8 cellular contexts compared by ENCODE assay signal in genomic region chr1:159889821-159890252, GRCh38. TPM values are rescaled to one million over a fixed set of nuclear protein-coding genes. Genes with fewer than 3 reads are reported as not detected.
DNase-seq lines count a peak whose midpoint lies in the region; ATAC-seq and TF ChIP-seq lines count a peak whose summit lies in the region.

No MANE protein-coding gene starts in this region.

- no peaks in the 10 kb centered on the region for H3K9me3 Mint-ChIP-seq in WTC11
- H3K9me3 Mint-ChIP-seq in immature natural killer cell = no peaks in the 10 kb centered on the region
- H3K9me3 Mint-ChIP-seq in activated naive CD4-positive, alpha-beta T cell treated with anti-CD3 and anti-CD28 coated beads, Interleukin-2, amount 50 U/mL, for 72 hours = no peaks in the 10 kb centered on the region

- peak in 1 of 4 donors; percentile 21 for TF ChIP-seq EP300 in upper lobe of left lung (IDR thresholded peaks at IDR 0.05)

- H3K36me3 Mint-ChIP-seq in WTC11 = no peaks in the 10 kb centered on the region
- peaks cover 0 to 4% (median 0%) of the 10 kb centered on the region in 3 donors for H3K36me3 Mint-ChIP-seq in immature natural killer cell
- H3K36me3 Mint-ChIP-seq in activated naive CD4-positive, alpha-beta T cell treated with anti-CD3 and anti-CD28 coated beads, Interleukin-2, amount 50 U/mL, for 72 hours = no peaks in the 10 kb centered on the region

- peak in 1 of 4 donors; percentile 51 for TF ChIP-seq POLR2A in upper lobe of left lung (IDR thresholded peaks at IDR 0.05)

- H3K4me3 Mint-ChIP-seq in WTC11 = no peak overlapping the region
- H3K4me3 Mint-ChIP-seq in immature natural killer cell = peak overlapping the region in 4 of 5 donors; percentile 0 to 64 (median 39)

- no peaks in the 10 kb centered on the region for H3K27me3 ChIP-seq in upper lobe of left lung

- TF ChIP-seq CTCF in GM12864 (IDR thresholded peaks at IDR 0.05; ENCODE audit: low read depth, low read length, missing control alignments) (no peak), WTC11 (IDR thresholded peaks at IDR 0.05) (no peak), upper lobe of left lung (IDR thresholded peaks at IDR 0.05) (no peak)

- peak overlapping the region; percentile 70 to 81 (median 76) for H3K27ac ChIP-seq in upper lobe of left lung

- H3K36me3 ChIP-seq in upper lobe of left lung = no peaks in the 10 kb centered on the region

- H3K4me1 Mint-ChIP-seq in WTC11 (peaks cover 9% of the 10 kb centered on the region), immature natural killer cell (peaks cover 23 to 25% of the 10 kb centered on the region in 2 donors)

- peaks cover 13 to 29% (median 24%) of the 10 kb centered on the region in 4 donors for H3K4me1 ChIP-seq in upper lobe of left lung

- 10 to 16% methylated on average over 2 of the region's 2 CpGs for WGBS in upper lobe of left lung, 2 donors

- peak; percentile 66 for DNase-seq in GM12864 (ENCODE audit: low read depth)
- peak; percentile 72 for DNase-seq in HPDE6-E6E7 (ENCODE audit: extremely low spot score)
- DNase-seq in WTC11 (ENCODE audit: low spot score) = no peak
- no peak for DNase-seq in immature natural killer cell
- peak in 1 of 2 donors; percentile 46 for DNase-seq in upper lobe of left lung
- no peak for DNase-seq in NCI-H748 treated with DMSO at 0.1 percent for 48 hours (lab: John Stamatoyannopoulos, UW)
- DNase-seq in activated naive CD4-positive, alpha-beta T cell treated with anti-CD3 and anti-CD28 coated beads, Interleukin-2, amount 50 U/mL, for 72 hours (ENCODE audit: low spot score in 2 of 2) = no peak

- H3K27ac Mint-ChIP-seq in WTC11 (no peak overlapping the region), immature natural killer cell (peak overlapping the region in 4 of 6 donors; percentile 4 to 47 (median 9))
- H3K27ac Mint-ChIP-seq in activated naive CD4-positive, alpha-beta T cell treated with anti-CD3 and anti-CD28 coated beads, Interleukin-2, amount 50 U/mL, for 72 hours = peak overlapping the region in 1 of 2 donors; percentile 28

- peak; percentile 91 for ATAC-seq in GM21526 (IDR thresholded peaks at IDR 0.05; ENCODE audit: low FRiP score, unreplicated experiment)
- peak; percentile 37 for ATAC-seq in WTC11
- ATAC-seq in upper lobe of left lung (ENCODE audit: low FRiP score in 2 of 2) = peak; percentile 83 to 92
- no peak for ATAC-seq in activated naive CD4-positive, alpha-beta T cell treated with anti-CD3 and anti-CD28 coated beads, Interleukin-2, amount 50 U/mL, for 72 hours

- H3K4me3 ChIP-seq in GM12864 (ENCODE audit: low read depth, low read length) (no peak overlapping the region), upper lobe of left lung (no peak overlapping the region)

- POLR2A ChIA-PET in WTC11 (lab: Charles Lee) = no interaction called here

- H3K27me3 Mint-ChIP-seq in WTC11 (ENCODE audit: low read depth) (peaks cover 2% of the 10 kb centered on the region; the same call in 1 of the 2 replicates), immature natural killer cell (ENCODE audit: low read depth in 3 of 3) (peaks cover 0 to 5% (median 3%) of the 10 kb centered on the region in 3 donors)

- CTCF ChIA-PET in WTC11 (lab: Charles Lee) = interaction anchor here (0.6 to 11.5 kb wide), 11 partner anchors 17 to 165 kb away, joined by 3 to 188 read pairs (median 9); partner anchors contain the start of gene FCRL6

- H3K9me3 ChIP-seq in upper lobe of left lung = no peaks in the 10 kb centered on the region

TF ChIP-seq in WTC11, 78 proteins besides CTCF, POLR2A, EP300 and RAD21:
- TF ChIP-seq ZBTB43 (CRISPR knock-in tag; IDR thresholded peaks at IDR 0.05) = no peak
- no peak for TF ChIP-seq ETV6 (CRISPR knock-in tag; IDR thresholded peaks at IDR 0.05)
- no peak for TF ChIP-seq JAZF1 (CRISPR knock-in tag; IDR thresholded peaks at IDR 0.05)
- TF ChIP-seq FOXK1 (CRISPR knock-in tag; IDR thresholded peaks at IDR 0.05) = no peak
- no peak for TF ChIP-seq MAX (CRISPR knock-in tag; IDR thresholded peaks at IDR 0.05)
- no peak for TF ChIP-seq ZNF138 (CRISPR knock-in tag; conservative IDR thresholded peaks at IDR 0.05)
- TF ChIP-seq, protein P1, sequence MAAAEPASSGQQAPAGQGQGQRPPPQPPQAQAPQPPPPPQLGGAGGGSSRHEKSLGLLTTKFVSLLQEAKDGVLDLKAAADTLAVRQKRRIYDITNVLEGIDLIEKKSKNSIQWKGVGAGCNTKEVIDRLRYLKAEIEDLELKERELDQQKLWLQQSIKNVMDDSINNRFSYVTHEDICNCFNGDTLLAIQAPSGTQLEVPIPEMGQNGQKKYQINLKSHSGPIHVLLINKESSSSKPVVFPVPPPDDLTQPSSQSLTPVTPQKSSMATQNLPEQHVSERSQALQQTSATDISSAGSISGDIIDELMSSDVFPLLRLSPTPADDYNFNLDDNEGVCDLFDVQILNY (CRISPR knock-in tag; IDR thresholded peaks at IDR 0.05) = no peak
- no peak for TF ChIP-seq ATF1 (CRISPR knock-in tag; IDR thresholded peaks at IDR 0.05)
- no peak for TF ChIP-seq NR2C2 (CRISPR knock-in tag; IDR thresholded peaks at IDR 0.05)
- no peak for TF ChIP-seq CREM (CRISPR knock-in tag; IDR thresholded peaks at IDR 0.05)
- no peak for TF ChIP-seq ZNF671 (CRISPR knock-in tag; IDR thresholded peaks at IDR 0.05)
- no peak for TF ChIP-seq AR (CRISPR knock-in tag; IDR thresholded peaks at IDR 0.05)
- no peak for TF ChIP-seq E2F1 (CRISPR knock-in tag; IDR thresholded peaks at IDR 0.05)
- TF ChIP-seq GABPB1 (CRISPR knock-in tag; IDR thresholded peaks at IDR 0.05) = no peak

RNA-seq across cellular contexts. Expression of gene CFAP45, which starts 10.1 kb away (rescaled TPM):
- total RNA-seq in WTC11 (2021) = 0.27 to 0.48 TPM (median 0.48 TPM) in 3 replicates
- under 1 TPM in 1 of 3 donors, not detected in 2; 0.36 TPM for polyA plus RNA-seq in immature natural killer cell
- 10 to 100 TPM in 2 of 6 donors, 1 to 10 TPM in 4; 1.2 to 34.6 (median 9.0) TPM for total RNA-seq in upper lobe of left lung
- 1 to 10 TPM; 1.2 to 2.8 TPM for total RNA-seq in activated naive CD4-positive, alpha-beta T cell treated with anti-CD3 and anti-CD28 coated beads, Interleukin-2, amount 50 U/mL, for 72 hours

RNA-seq across cellular contexts. Expression of gene VSIG8, which starts 27.4 kb away (rescaled TPM):
- not detected in 3 replicates for total RNA-seq in WTC11 (2021)
- polyA plus RNA-seq in immature natural killer cell = not detected
- total RNA-seq in upper lobe of left lung = under 1 TPM in 1 of 6 donors, not detected in 5; 0.34 TPM
- total RNA-seq in activated naive CD4-positive, alpha-beta T cell treated with anti-CD3 and anti-CD28 coated beads, Interleukin-2, amount 50 U/mL, for 72 hours = under 1 TPM in 1 of 2 donors, not detected in 1; 0.18 TPM

RNA-seq across cellular contexts. Expression of gene TAGLN2, which starts 35.5 kb away (rescaled TPM):
- total RNA-seq in WTC11 (2021) = 66.9 to 75.3 TPM (median 73.3 TPM) in 3 replicates
- polyA plus RNA-seq in immature natural killer cell = 1,000 to 10,000 TPM in 2 of 3 donors, 100 to 1,000 TPM in 1; 660 to 1,369 (median 1,251) TPM
- 1,000 to 10,000 TPM in 1 of 6 donors, 100 to 1,000 TPM in 5; 167 to 1,014 (median 605) TPM for total RNA-seq in upper lobe of left lung
- total RNA-seq in activated naive CD4-positive, alpha-beta T cell treated with anti-CD3 and anti-CD28 coated beads, Interleukin-2, amount 50 U/mL, for 72 hours = 100 to 1,000 TPM; 391 to 559 TPM

RNA-seq across cellular contexts. Expression of gene IGSF9, which starts 55.6 kb away (rescaled TPM):
- 16.4 to 19.4 TPM (median 18.8 TPM) in 3 replicates for total RNA-seq in WTC11 (2021)
- not detected for polyA plus RNA-seq in immature natural killer cell
- 1 to 10 TPM in 4 of 6 donors, under 1 TPM in 2; 0.55 to 2.3 (median 1.5) TPM for total RNA-seq in upper lobe of left lung
- not detected for total RNA-seq in activated naive CD4-positive, alpha-beta T cell treated with anti-CD3 and anti-CD28 coated beads, Interleukin-2, amount 50 U/mL, for 72 hours

Comparison
In these comparisons a context has a peak if more than half of its experiments do, and no peak if none do; other contexts are left out.
1. DNase-seq: peak in GM12864 (single experiment) and HPDE6-E6E7 (single experiment); none in WTC11 (single experiment), immature natural killer cell (0 of 3), NCI-H748 treated with DMSO at 0.1 percent for 48 hours (single experiment) and activated naive CD4-positive, alpha-beta T cell treated with anti-CD3 and anti-CD28 coated beads, Interleukin-2, amount 50 U/mL, for 72 hours (0 of 2).
2. ATAC-seq: peak in GM21526 (single experiment), WTC11 (single experiment) and upper lobe of left lung (2 of 2); none in activated naive CD4-positive, alpha-beta T cell treated with anti-CD3 and anti-CD28 coated beads, Interleukin-2, amount 50 U/mL, for 72 hours (0 of 2).